In genomic region chr19:5354403-5354802, GRCh38 we compare ENCODE assay signal across 2 cellular contexts.
TF ChIP-seq lines count a peak whose summit lies in the region.

No MANE protein-coding gene starts in this region.

TF ChIP-seq in Ishikawa, 13 proteins besides CTCF, POLR2A, EP300 and RAD21:
- TF ChIP-seq ZBTB7A (IDR thresholded peaks at IDR 0.05; ENCODE audit: low read depth) (no peak), FOXM1 (IDR thresholded peaks at IDR 0.05; ENCODE audit: borderline replicate concordance, low read depth) (no peak), TEAD4 (IDR thresholded peaks at IDR 0.05) (no peak), TAF1 (IDR thresholded peaks at IDR 0.05; ENCODE audit: low read depth) (no peak), USF1 (IDR thresholded peaks at IDR 0.05) (no peak), YY1 (IDR thresholded peaks at IDR 0.05; ENCODE audit: low read depth) (no peak), MAX (IDR thresholded peaks at IDR 0.05) (no peak)

TF ChIP-seq in GM12878, 131 proteins besides CTCF, POLR2A, EP300 and RAD21:
- TF ChIP-seq SMC3 (IDR thresholded peaks at IDR 0.05; ENCODE audit: borderline replicate concordance, low read length): peak; percentile 45; the same call in 1 of the 2 replicates
- TF ChIP-seq FOXK2 (IDR thresholded peaks at IDR 0.05): no peak
- TF ChIP-seq BRCA1 (IDR thresholded peaks at IDR 0.05; ENCODE audit: low read depth, low read length): no peak
- TF ChIP-seq SRF (IDR thresholded peaks at IDR 0.05; ENCODE audit: low read depth in 2 of 2, low read length in 2 of 2): no peak
- TF ChIP-seq MTA2 (IDR thresholded peaks at IDR 0.05; ENCODE audit: low read depth): no peak
- no peak for TF ChIP-seq ELK1 (IDR thresholded peaks at IDR 0.05; ENCODE audit: low read depth, low read length)
- TF ChIP-seq ZNF274 (IDR thresholded peaks at IDR 0.05; ENCODE audit: insufficient read depth, insufficient read length): no peak
- no peak for TF ChIP-seq POLR2AphosphoS2 (IDR thresholded peaks at IDR 0.05; ENCODE audit: low read depth, low read length)
- TF ChIP-seq SUPT20H (IDR thresholded peaks at IDR 0.05; ENCODE audit: borderline replicate concordance, control insufficient read depth, low read depth, low read length): no peak
- no peak for TF ChIP-seq EZH2 (IDR thresholded peaks at IDR 0.05; ENCODE audit: borderline replicate concordance, control insufficient read depth, low read depth, low read length)
- no peak for TF ChIP-seq MEF2A (IDR thresholded peaks at IDR 0.05; ENCODE audit: insufficient read depth, low read depth, low read length)
- TF ChIP-seq BMI1 (IDR thresholded peaks at IDR 0.05; ENCODE audit: borderline replicate concordance): no peak
- TF ChIP-seq TCF3 (IDR thresholded peaks at IDR 0.05; ENCODE audit: borderline replicate concordance, insufficient read depth, low read depth, low read length): no peak
- TF ChIP-seq SMARCA5 (IDR thresholded peaks at IDR 0.05): peak; percentile 83
